Comparison of ENCODE assay signal across 1 cellular context in the genomic region with DNA sequence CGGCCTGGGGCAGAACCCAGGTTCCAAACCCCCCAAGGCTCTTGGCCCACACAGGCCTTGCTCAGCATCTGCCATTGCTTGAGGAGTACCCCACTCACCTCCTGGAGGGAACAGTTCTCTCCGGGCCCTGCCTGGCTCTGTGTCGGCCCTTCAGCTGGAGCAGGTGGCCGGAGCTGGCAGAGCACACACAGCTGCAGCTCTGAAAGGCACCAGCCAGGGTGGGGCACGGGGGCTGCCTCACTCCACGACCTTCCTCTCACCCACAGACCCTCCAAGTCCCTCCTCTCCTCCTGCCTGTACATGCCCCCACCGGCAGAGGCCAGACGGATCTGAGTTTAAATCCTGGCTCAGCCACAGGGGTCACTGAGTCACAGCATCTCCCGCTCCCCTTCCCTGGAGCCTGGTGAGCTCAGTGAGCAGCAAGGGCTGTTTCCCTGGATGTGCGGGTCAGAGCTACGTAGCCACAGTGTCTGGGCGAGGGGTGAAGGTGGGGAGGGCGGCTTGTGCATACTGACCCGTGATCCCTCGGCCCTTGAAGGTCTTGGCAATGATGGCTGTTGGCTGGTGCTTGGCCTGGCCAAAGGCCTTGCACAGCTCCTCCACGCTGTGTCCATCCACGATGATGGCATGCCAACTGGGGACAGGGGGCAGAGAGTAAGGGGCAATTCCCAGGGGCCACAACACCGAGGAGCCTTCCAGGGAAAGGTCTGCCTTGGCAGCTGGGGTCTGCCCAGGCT.
TF ChIP-seq lines count a peak whose summit lies in the region.

No MANE protein-coding gene starts in this region.

TF ChIP-seq in IMR-90, 13 proteins besides CTCF, POLR2A, EP300 and RAD21 (continued from another document):
- no peak for TF ChIP-seq RCOR1 (IDR thresholded peaks at IDR 0.05; ENCODE audit: insufficient replicate concordance, low read length)
TF ChIP-seq in IMR-90: peak in this region for 0.
